ENCODE assay signal across 12 cellular contexts in the genomic region with DNA sequence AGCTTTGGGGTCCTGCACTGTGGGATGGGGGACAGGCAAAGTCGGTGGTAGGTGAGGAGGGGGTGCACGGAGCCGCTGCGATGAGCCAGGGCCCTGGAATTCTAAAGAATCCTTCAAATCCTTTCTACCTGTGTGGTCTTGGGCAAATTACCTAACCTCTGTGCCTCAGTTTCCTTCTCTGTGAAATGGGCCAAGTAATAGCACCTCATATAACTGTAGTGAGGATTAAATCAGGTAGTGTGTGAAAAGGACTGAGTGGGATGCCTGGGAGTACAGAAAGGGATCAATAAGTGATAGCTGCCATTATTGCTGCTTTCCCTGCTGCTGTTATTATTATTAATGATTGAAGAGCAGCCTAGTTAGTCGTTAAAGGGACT. TPM values are rescaled to one million over a fixed set of nuclear protein-coding genes. Genes with fewer than 3 reads are reported as not detected.
DNase-seq lines count a peak whose midpoint lies in the region; ATAC-seq, FAIRE-seq and TF ChIP-seq lines count a peak whose summit lies in the region.
"Had no signal": no experiment of that assay in that cellular context is flagged by ENCODE, and none has a peak within 500 bp of the region (broad histone marks: within the 10 kb centered on the region; RNA-seq: fewer than 3 reads in every experiment).

No MANE protein-coding gene starts in this region.

- peak overlapping the region in 1 of 6 donors; percentile 32 for H3K27ac Mint-ChIP-seq in naive B cell

- intact Hi-C loops in testis (cut with DNase I; ENCODE audit: low total_unique reads) (loop anchor here (10.0 kb wide), 1 partner anchor 251 kb away; no protein-coding TSS in a partner anchor), sigmoid colon (cut with DNase I) (loop anchor here (10.0 kb wide), 1 partner anchor 131 kb away; no protein-coding TSS in a partner anchor)

- TF ChIP-seq EP300 in A549 (IDR thresholded peaks at IDR 0.05) = no peak
- no peak for TF ChIP-seq EP300 in sigmoid colon (IDR thresholded peaks at IDR 0.05)

- H3K27me3 ChIP-seq in MM.1S (replicated peaks; ENCODE audit: insufficient read depth, low read length) = no peaks in the 10 kb centered on the region
- H3K27me3 ChIP-seq in testis = no peaks in the 10 kb centered on the region
- peaks cover 16 to 46% (median 19%) of the 10 kb centered on the region in 3 donors for H3K27me3 ChIP-seq in sigmoid colon

- no peak for TF ChIP-seq RAD21 in A549 (conservative IDR thresholded peaks at IDR 0.05 in 1 of 2, IDR thresholded peaks at IDR 0.05 in 1 of 2)

- no peak for DNase-seq in A549 (ENCODE audit: low read depth in 1 of 2, low spot score in 1 of 2)
- no peak for DNase-seq in MM.1S
- no peak for DNase-seq in epithelial cell of esophagus (ENCODE audit: low read depth)
- DNase-seq in naive B cell = no peak
- no peak for DNase-seq in testis
- DNase-seq in NCI-H774 (lab: John Stamatoyannopoulos, UW) = no peak
- no peak for DNase-seq in sigmoid colon
- DNase-seq: activated gamma-delta T cell, Caco-2, NCI-H1048 had no signal

- H3K4me1 Mint-ChIP-seq in naive B cell = peaks cover 13 to 21% (median 19%) of the 10 kb centered on the region in 3 donors

- H2AFZ ChIP-seq in MM.1S (ENCODE audit: low read length) = peak overlapping the region; percentile 86; the same call in 1 of the 2 replicates

- TF ChIP-seq POLR2A in A549 (IDR thresholded peaks at IDR 0.05; ENCODE audit: low read length) (no peak), testis (IDR thresholded peaks at IDR 0.05) (no peak), sigmoid colon (IDR thresholded peaks at IDR 0.05) (no peak)

- H3K27me3 Mint-ChIP-seq in naive B cell = peaks cover 53 to 66% (median 64%) of the 10 kb centered on the region in 3 donors

- no peak for FAIRE-seq in A549 (lab: Jason Lieb, UNC)
- FAIRE-seq: A204.1 had no signal

- H3K4me1 ChIP-seq in A549 (peaks cover 8% of the 10 kb centered on the region; the same call in 2 of the 3 replicates), MM.1S (ENCODE audit: low read length) (peaks cover 8% of the 10 kb centered on the region; the same call in 1 of the 2 replicates), testis (peaks cover 9% of the 10 kb centered on the region), sigmoid colon (peaks cover 0 to 15% (median 14%) of the 10 kb centered on the region in 4 donors)

- H4K20me1 ChIP-seq in MM.1S (ENCODE audit: insufficient read depth, low read length) = no peaks in the 10 kb centered on the region

- no peak for ATAC-seq in A549
- no peak for ATAC-seq in naive B cell (ENCODE audit: low read depth in 2 of 2)
- no peak for ATAC-seq in HG03439 (IDR thresholded peaks at IDR 0.05; ENCODE audit: unreplicated experiment)

- 48% methylated on average over 5 of the region's 5 CpGs for WGBS in A549 (ENCODE audit: missing lambda C conversion rate)
- 16 to 20% methylated on average over 5 of the region's 5 CpGs for WGBS in testis, 2 donors
- 17 to 18% methylated on average over 5 of the region's 5 CpGs for WGBS in sigmoid colon, 2 donors

- H3K36me3 ChIP-seq in MM.1S (replicated peaks; ENCODE audit: insufficient read depth, low read length) (no peaks in the 10 kb centered on the region), testis (ENCODE audit: low read depth, missing control alignments) (no peaks in the 10 kb centered on the region), sigmoid colon (no peaks in the 10 kb centered on the region)

- peak overlapping the region; percentile 99 for H3K4me2 ChIP-seq in A549
- peak overlapping the region; percentile 83 for H3K4me2 ChIP-seq in MM.1S (ENCODE audit: low read depth, low read length)

- CTCF ChIA-PET in A549 (lab: Yijun Ruan, JAX) = interaction anchor here (0.6 to 18.1 kb wide), 27 partner anchors 8 to 853 kb away, joined by 3 to 336 read pairs (median 5); no protein-coding TSS in a partner anchor

- peak overlapping the region in 6 of 8 donors; percentile 12 to 83 (median 48) for H3K4me3 Mint-ChIP-seq in naive B cell

- TF ChIP-seq CTCF in A549 (IDR thresholded peaks at IDR 0.05) (no peak), MM.1S (IDR thresholded peaks at IDR 0.05; ENCODE audit: low read length) (no peak), epithelial cell of esophagus (IDR thresholded peaks at IDR 0.05; ENCODE audit: insufficient read depth, low read depth, low read length, missing control alignments) (no peak), testis (IDR thresholded peaks at IDR 0.05) (no peak), sigmoid colon (IDR thresholded peaks at IDR 0.05) (no peak)

- peaks cover 27% of the 10 kb centered on the region for H3K79me2 ChIP-seq in MM.1S (ENCODE audit: low read length)

- H3K9me3 ChIP-seq in A549 (no peaks in the 10 kb centered on the region), MM.1S (replicated peaks; ENCODE audit: insufficient read depth, low read length) (no peaks in the 10 kb centered on the region), testis (no peaks in the 10 kb centered on the region), sigmoid colon (no peaks in the 10 kb centered on the region)
- H3K9me3 ChIP-seq: Caco-2 had no signal

- H3K27ac ChIP-seq in A549 (no peak overlapping the region; a peak in 1 of 6 replicates), MM.1S (ENCODE audit: low read length) (no peak overlapping the region), testis (no peak overlapping the region), sigmoid colon (no peak overlapping the region)

- H3K9me2 ChIP-seq in MM.1S (replicated peaks; ENCODE audit: insufficient read depth, low read length) = no peaks in the 10 kb centered on the region

- H3K9me3 Mint-ChIP-seq in naive B cell = no peaks in the 10 kb centered on the region

- H3K9ac ChIP-seq in MM.1S (ENCODE audit: low read length) = peak overlapping the region; percentile 52

- H3F3A ChIP-seq in MM.1S (ENCODE audit: insufficient read depth, low read length) = no peaks in the 10 kb centered on the region

- POLR2A ChIA-PET in A549 (lab: Yijun Ruan, JAX) = no interaction called here

- H3K36me3 Mint-ChIP-seq in naive B cell = no peaks in the 10 kb centered on the region

- H3K4me3 ChIP-seq in A549 (peak overlapping the region; percentile 44; the same call in 2 of the 3 replicates), MM.1S (ENCODE audit: low read length) (peak overlapping the region; percentile 86), epithelial cell of esophagus (ENCODE audit: low read length) (peak overlapping the region; percentile 49), testis (peak overlapping the region in 1 of 2 donors; percentile 51), sigmoid colon (peak overlapping the region in 1 of 4 donors; percentile 45)

TF ChIP-seq in A549, 52 proteins besides CTCF, POLR2A, EP300 and RAD21:
- TF ChIP-seq CHD2 (IDR thresholded peaks at IDR 0.05; ENCODE audit: low read length, partially characterized antibody) (no peak), TFCP2L1 (CRISPR knock-in tag; IDR thresholded peaks at IDR 0.05) (no peak), HOXA7 (CRISPR knock-in tag; IDR thresholded peaks at IDR 0.05) (no peak), HDAC2 (IDR thresholded peaks at IDR 0.05) (no peak), NFE2L2 (conservative IDR thresholded peaks at IDR 0.05; ENCODE audit: low read length) (no peak), ZSCAN20 (CRISPR knock-in tag; IDR thresholded peaks at IDR 0.05) (no peak), PHF8 (IDR thresholded peaks at IDR 0.05; ENCODE audit: borderline replicate concordance, low read depth) (no peak)
- TF ChIP-seq, protein P1, sequence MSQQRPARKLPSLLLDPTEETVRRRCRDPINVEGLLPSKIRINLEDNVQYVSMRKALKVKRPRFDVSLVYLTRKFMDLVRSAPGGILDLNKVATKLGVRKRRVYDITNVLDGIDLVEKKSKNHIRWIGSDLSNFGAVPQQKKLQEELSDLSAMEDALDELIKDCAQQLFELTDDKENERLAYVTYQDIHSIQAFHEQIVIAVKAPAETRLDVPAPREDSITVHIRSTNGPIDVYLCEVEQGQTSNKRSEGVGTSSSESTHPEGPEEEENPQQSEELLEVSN (IDR thresholded peaks at IDR 0.05; ENCODE audit: borderline replicate concordance, low read depth) = no peak
- TF ChIP-seq, protein P2, sequence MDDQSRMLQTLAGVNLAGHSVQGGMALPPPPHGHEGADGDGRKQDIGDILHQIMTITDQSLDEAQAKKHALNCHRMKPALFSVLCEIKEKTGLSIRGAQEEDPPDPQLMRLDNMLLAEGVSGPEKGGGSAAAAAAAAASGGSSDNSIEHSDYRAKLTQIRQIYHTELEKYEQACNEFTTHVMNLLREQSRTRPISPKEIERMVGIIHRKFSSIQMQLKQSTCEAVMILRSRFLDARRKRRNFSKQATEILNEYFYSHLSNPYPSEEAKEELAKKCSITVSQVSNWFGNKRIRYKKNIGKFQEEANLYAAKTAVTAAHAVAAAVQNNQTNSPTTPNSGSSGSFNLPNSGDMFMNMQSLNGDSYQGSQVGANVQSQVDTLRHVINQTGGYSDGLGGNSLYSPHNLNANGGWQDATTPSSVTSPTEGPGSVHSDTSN (IDR thresholded peaks at IDR 0.05) = no peak
- TF ChIP-seq, protein P3, sequence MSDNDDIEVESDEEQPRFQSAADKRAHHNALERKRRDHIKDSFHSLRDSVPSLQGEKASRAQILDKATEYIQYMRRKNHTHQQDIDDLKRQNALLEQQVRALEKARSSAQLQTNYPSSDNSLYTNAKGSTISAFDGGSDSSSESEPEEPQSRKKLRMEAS (IDR thresholded peaks at IDR 0.05) = no peak
TF ChIP-seq in A549: peak in this region for 0.

RNA-seq across cellular contexts. Expression of a gene that starts 0.9 kb away (rescaled TPM):
- polyA plus RNA-seq in A549 (2011; rRNA removed) = 0.05 and 0.20 TPM in 2 replicates
- polyA plus RNA-seq in A549 (2012; cell fraction: cytosol; rRNA removed) = 0.05 and 0.06 TPM in 2 replicates
- polyA plus RNA-seq in A549 (2012; cell fraction: nucleus; rRNA removed) = 0.10 and 0.13 TPM in 2 replicates
- 0.03 TPM in 2 of 3 replicates, not detected in the other for polyA plus RNA-seq in A549 (2017; fragmentation: RNase III; extraction: RNeasy Plus Mini Kit Qiagen cat#74134 plus additional on column Dnase treatment)
- polyA minus RNA-seq in A549 (2011; rRNA and poly(A)+ RNA removed) = 0.10 and 0.12 TPM in 2 replicates
- polyA plus RNA-seq in naive B cell (ENCODE audit: low read depth in 6 of 6) = not detected
- under 1 TPM; 0.16 to 0.19 TPM for total RNA-seq in testis
- polyA plus RNA-seq in testis (ENCODE audit: insufficient read depth, low read depth, low replicate concordance) = not detected
- under 1 TPM in 2 of 4 donors, not detected in 2; under 0.01 to 0.16 TPM for total RNA-seq in sigmoid colon
- polyA plus RNA-seq in sigmoid colon = 10 to 100 TPM in 1 of 3 donors, 1 to 10 TPM in 2; 3.0 to 36.2 (median 9.2) TPM
- total RNA-seq: Caco-2 had no signal

RNA-seq across cellular contexts. Expression of a gene that starts 34.2 kb away (rescaled TPM):
- polyA plus RNA-seq in A549 (2011; rRNA removed) = 17.9 and 18.0 TPM in 2 replicates
- 9.9 and 10.3 TPM in 2 replicates for polyA plus RNA-seq in A549 (2012; cell fraction: cytosol; rRNA removed)
- polyA plus RNA-seq in A549 (2012; cell fraction: nucleus; rRNA removed) = 21.4 and 21.8 TPM in 2 replicates
- 8.3 to 10.0 TPM (median 9.8 TPM) in 3 replicates for polyA plus RNA-seq in A549 (2017; fragmentation: RNase III; extraction: RNeasy Plus Mini Kit Qiagen cat#74134 plus additional on column Dnase treatment)
- polyA minus RNA-seq in A549 (2011; rRNA and poly(A)+ RNA removed) = 45.1 and 45.8 TPM in 2 replicates
- under 1 TPM in 5 of 6 donors, not detected in 1; 0.21 to 0.48 (median 0.27) TPM for polyA plus RNA-seq in naive B cell (ENCODE audit: low read depth in 6 of 6)
- 10 to 100 TPM; 73.1 to 73.6 TPM for total RNA-seq in testis
- polyA plus RNA-seq in testis (ENCODE audit: insufficient read depth, low read depth, low replicate concordance) = 23.3 TPM
- 10 to 100 TPM; 12.7 to 21.0 (median 16.7) TPM for total RNA-seq in sigmoid colon
- polyA plus RNA-seq in sigmoid colon = 1 to 10 TPM in 2 of 3 donors, under 1 TPM in 1; 0.60 to 4.0 (median 2.3) TPM
